22 cellular contexts compared by ENCODE assay signal in the genomic region with DNA sequence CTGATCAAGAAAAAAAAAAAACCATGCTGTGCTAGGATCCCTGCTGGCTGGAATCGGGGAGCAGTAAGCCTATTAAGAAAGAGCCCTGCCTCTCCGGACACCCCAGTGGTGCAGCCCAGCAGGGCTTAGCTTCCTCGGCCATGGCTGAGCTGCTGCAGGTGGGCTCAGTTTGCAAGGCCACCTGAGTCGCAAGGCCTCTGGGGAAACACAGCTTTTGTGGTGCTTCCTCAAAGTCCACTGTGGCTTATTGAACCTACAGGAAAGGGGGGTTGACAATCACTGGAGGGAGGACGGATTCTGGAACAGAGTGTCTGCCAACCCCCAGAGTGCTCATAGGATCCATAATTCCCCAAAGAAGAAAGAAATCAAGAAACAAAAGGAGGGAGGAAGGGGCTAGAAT.
"Had no signal": no experiment of that assay in that cellular context is flagged by ENCODE, and none has a peak within 500 bp of the region (broad histone marks: within the 10 kb centered on the region; RNA-seq: fewer than 3 reads in every experiment).

No MANE protein-coding gene starts in this region.

- H3K4me3 Mint-ChIP-seq: IgD-negative memory B cell had no signal

- DNase-seq: Kasumi-1, MM.1S, NCI-H1092 treated with DMSO at 0.1 percent for 48 hours, NCI-H1417, NCI-H146, NCI-H1694 treated with DMSO at 0.1 percent for 48 hours, NCI-H1930, NCI-H2081, NCI-H2107, NCI-H2227 treated with DMSO at 0.1 percent for 48 hours, NCI-H446, NCI-H510A, NCI-H524 treated with DMSO at 0.1 percent for 48 hours, NCI-H69, NCI-H774, RPMI8226, SHP77, SK-N-SH had no signal

- ATAC-seq: K562 had no signal

- H3K36me3 Mint-ChIP-seq: IgD-negative memory B cell had no signal

- H3K27ac ChIP-seq: HL-60, KMS-11 had no signal

- H3K4me3 ChIP-seq: K562 had no signal

- H3K4me1 Mint-ChIP-seq: IgD-negative memory B cell had no signal

- H3K27ac Mint-ChIP-seq: IgD-negative memory B cell had no signal

- H3K9me3 ChIP-seq: SK-N-SH had no signal
